In the genomic region with DNA sequence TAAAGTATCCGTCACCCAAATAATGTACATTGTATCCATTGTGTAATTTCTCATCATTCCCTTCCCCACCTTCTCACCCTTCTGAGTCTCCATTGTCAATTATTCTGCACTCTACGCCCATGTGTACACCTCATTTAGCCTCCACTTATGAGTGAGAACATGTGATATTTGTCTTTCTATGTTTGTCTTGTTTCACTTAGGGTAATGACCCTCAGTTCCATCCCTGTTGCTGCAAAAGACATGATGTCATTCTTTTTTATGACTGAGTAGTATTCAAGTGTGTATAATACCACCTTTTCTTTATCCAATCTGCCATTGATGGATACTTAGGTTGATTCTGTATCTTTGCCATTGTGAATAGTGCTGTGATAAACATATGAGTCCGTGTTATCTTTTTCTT, we compare ENCODE assay signal across 26 cellular contexts. TPM values are rescaled to one million over a fixed set of nuclear protein-coding genes. Genes with fewer than 3 reads are reported as not detected.
"Had no signal": no experiment of that assay in that cellular context is flagged by ENCODE, and none has a peak within 500 bp of the region (broad histone marks: within the 10 kb centered on the region; RNA-seq: fewer than 3 reads in every experiment).

No MANE protein-coding gene starts in this region.

- FAIRE-seq: colon had no signal

- H3K4me1 ChIP-seq: esophagus squamous epithelium, gastroesophageal sphincter had no signal

- H3K9me3 ChIP-seq: esophagus squamous epithelium, gastroesophageal sphincter, neutrophil had no signal

- ATAC-seq: gastroesophageal sphincter; left lobe of liver; naive thymus-derived CD8-positive, alpha-beta T cell; sciatic nerve; stimulated activated naive B cell treated with anti-CD40 and anti-IgM and Interleukin-4, amounts not matched to agents 10 μg/mL and 1 μg/mL and 100 μg/mL, for 72 hours had no signal

- H3K79me2 ChIP-seq: hepatocyte had no signal

- H3K36me3 ChIP-seq: esophagus squamous epithelium, gastroesophageal sphincter, neutrophil had no signal

- H3K27me3 ChIP-seq: esophagus squamous epithelium, gastroesophageal sphincter, hepatocyte, neutrophil had no signal

- H3K4me3 ChIP-seq: esophagus squamous epithelium, gastroesophageal sphincter, hepatocyte had no signal

- H3K4me2 ChIP-seq: hepatocyte had no signal

- H3K27ac ChIP-seq: esophagus squamous epithelium, gastroesophageal sphincter, hepatocyte, neutrophil had no signal

- DNase-seq: dermis blood vessel endothelial cell; esophagus squamous epithelium; foreskin fibroblast; head of caudate nucleus; kidney glomerular epithelial cell; mammary epithelial cell; naive thymus-derived CD8-positive, alpha-beta T cell; stimulated activated CD4-positive, alpha-beta T cell treated with anti-CD3 and anti-CD28 coated beads, Interleukin-2, amount 100 ng/mL, for 24 hours; stimulated activated CD4-positive, alpha-beta T cell treated with anti-CD3 and anti-CD28 coated beads, Interleukin-4, amount 100 ng/mL, for 4 hours; stimulated activated naive B cell treated with anti-CD40 and anti-IgM and Interleukin-4, amounts not matched to agents 10 μg/mL and 1 μg/mL and 100 μg/mL, for 72 hours; trophoblast cell had no signal

- H2AFZ ChIP-seq: hepatocyte had no signal

RNA-seq across cellular contexts. Expression of a gene that starts 4.9 kb away (rescaled TPM):
- total RNA-seq: dermis blood vessel endothelial cell; epithelial cell of proximal tubule; esophagus squamous epithelium; gastroesophageal sphincter; hepatocyte; left lobe of liver; lower leg skin; mammary epithelial cell; mesenteric fat pad; mononuclear cell; naive thymus-derived CD8-positive, alpha-beta T cell; osteoblast; pulmonary artery endothelial cell; sciatic nerve; skeletal muscle tissue; urinary bladder had no signal
- polyA plus RNA-seq: hepatocyte; mammary epithelial cell; naive thymus-derived CD8-positive, alpha-beta T cell; neural cell; urinary bladder had no signal
